In the genomic region with DNA sequence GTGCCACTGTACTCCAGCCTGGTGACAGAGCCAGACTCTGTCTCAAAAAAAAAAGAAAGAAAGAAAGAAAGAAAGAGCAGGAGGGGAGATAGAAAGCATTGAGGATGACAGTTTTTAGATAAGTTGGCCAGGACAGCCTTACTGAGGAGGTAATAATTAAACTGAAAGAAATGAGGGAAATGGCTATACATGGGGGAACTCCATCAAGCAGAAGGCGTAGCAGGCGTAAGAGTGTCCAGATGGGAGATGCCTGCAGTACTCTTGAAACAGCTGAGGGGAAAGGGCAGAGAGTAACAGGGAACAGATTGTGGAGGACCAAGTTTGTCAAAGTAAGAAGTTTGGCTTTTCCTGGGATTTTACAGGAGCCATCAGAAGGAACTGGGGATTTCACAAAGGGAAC, we compare ENCODE assay signal across 26 cellular contexts. TPM values are rescaled to one million over a fixed set of nuclear protein-coding genes. Genes with fewer than 3 reads are reported as not detected.
DNase-seq lines count a peak whose midpoint lies in the region; ATAC-seq, FAIRE-seq and TF ChIP-seq lines count a peak whose summit lies in the region.
"Had no signal": no experiment of that assay in that cellular context is flagged by ENCODE, and none has a peak within 500 bp of the region (broad histone marks: within the 10 kb centered on the region; RNA-seq: fewer than 3 reads in every experiment).

No MANE protein-coding gene starts in this region.

- H3K9me2 ChIP-seq in Karpas-422 (replicated peaks; ENCODE audit: insufficient read depth, low read length): no peaks in the 10 kb centered on the region

- no peaks in the 10 kb centered on the region for H3K9me3 Mint-ChIP-seq in stimulated activated memory B cell treated with anti-CD40 and anti-IgM and Interleukin-4, amounts not matched to agents 10 μg/mL and 1 μg/mL and 100 μg/mL, for 72 hours
- H3K9me3 Mint-ChIP-seq: activated CD4-positive, alpha-beta T cell treated with anti-CD3 and anti-CD28 coated beads, Interleukin-2, amount 10 ng/mL, durations not matched to agents 7 days and 5 days; natural killer cell treated with Interleukin-12 subunit alpha and Interleukin-12 subunit beta and Interleukin-15 and Interleukin-18, amount 100 ng/mL, for 72 hours; T-helper 2 cell treated with Interferon-gamma antibody and Interleukin-4, amounts not matched to agents 5 μg/mL and 100 μg/mL, for 36 hours had no signal

- H3K4me1 Mint-ChIP-seq in stimulated activated memory B cell treated with anti-CD40 and anti-IgM and Interleukin-4, amounts not matched to agents 10 μg/mL and 1 μg/mL and 100 μg/mL, for 72 hours: peaks cover 15% of the 10 kb centered on the region
- H3K4me1 Mint-ChIP-seq: activated CD4-positive, alpha-beta T cell treated with anti-CD3 and anti-CD28 coated beads, Interleukin-2, amount 10 ng/mL, durations not matched to agents 7 days and 5 days had no signal

- H3K4me1 ChIP-seq in Karpas-422 (ENCODE audit: low read length) (peaks cover 17% of the 10 kb centered on the region), testis (no peaks in the 10 kb centered on the region)
- H3K4me1 ChIP-seq: gastrocnemius medialis, right atrium auricular region, uterus had no signal

- H3K27me3 ChIP-seq in Karpas-422 (ENCODE audit: low read length) (no peaks in the 10 kb centered on the region), testis (no peaks in the 10 kb centered on the region)
- H3K27me3 ChIP-seq: cardiac muscle cell, gastrocnemius medialis, right atrium auricular region, uterus had no signal

- 85 to 95% methylated on average over 2 of the region's 2 CpGs for WGBS in testis, 2 donors

- H3K36me3 Mint-ChIP-seq in stimulated activated memory B cell treated with anti-CD40 and anti-IgM and Interleukin-4, amounts not matched to agents 10 μg/mL and 1 μg/mL and 100 μg/mL, for 72 hours: no peaks in the 10 kb centered on the region
- H3K36me3 Mint-ChIP-seq: activated CD8-positive, alpha-beta memory T cell treated with anti-CD3 and anti-CD28 coated beads, Interleukin-2, amount 10 ng/mL, durations not matched to agents 7 days and 5 days; natural killer cell treated with Interleukin-12 subunit alpha and Interleukin-12 subunit beta and Interleukin-15 and Interleukin-18, amount 100 ng/mL, for 72 hours had no signal

- no peak overlapping the region for H3K4me3 Mint-ChIP-seq in stimulated activated memory B cell treated with anti-CD40 and anti-IgM and Interleukin-4, amounts not matched to agents 10 μg/mL and 1 μg/mL and 100 μg/mL, for 72 hours
- H3K4me3 Mint-ChIP-seq: activated CD4-positive, alpha-beta T cell treated with anti-CD3 and anti-CD28 coated beads, Interleukin-2, amount 10 ng/mL, durations not matched to agents 7 days and 5 days; activated CD8-positive, alpha-beta memory T cell treated with anti-CD3 and anti-CD28 coated beads, Interleukin-2, amount 10 ng/mL, durations not matched to agents 7 days and 5 days; natural killer cell treated with Interleukin-12 subunit alpha and Interleukin-12 subunit beta and Interleukin-15 and Interleukin-18, amount 100 ng/mL, for 72 hours; T-helper 2 cell treated with Interferon-gamma antibody and Interleukin-4, amounts not matched to agents 5 μg/mL and 100 μg/mL, for 36 hours had no signal

- H4K20me1 ChIP-seq in Karpas-422 (ENCODE audit: insufficient read depth, low read depth, low read length): no peaks in the 10 kb centered on the region

- intact Hi-C loops in testis (cut with DNase I; ENCODE audit: low total_unique reads): no loop called here

- no peak overlapping the region for H2AFZ ChIP-seq in Karpas-422 (ENCODE audit: low read length)

- peaks cover 26% of the 10 kb centered on the region for H3K27me3 Mint-ChIP-seq in stimulated activated memory B cell treated with anti-CD40 and anti-IgM and Interleukin-4, amounts not matched to agents 10 μg/mL and 1 μg/mL and 100 μg/mL, for 72 hours

- H3K36me3 ChIP-seq in Karpas-422 (ENCODE audit: insufficient read depth, low read length) (no peaks in the 10 kb centered on the region), testis (ENCODE audit: low read depth, missing control alignments) (no peaks in the 10 kb centered on the region)
- H3K36me3 ChIP-seq: cardiac muscle cell, gastrocnemius medialis, right atrium auricular region, uterus, WERI-Rb-1 had no signal

- no peak for TF ChIP-seq POLR2A in testis (IDR thresholded peaks at IDR 0.05)

- FAIRE-seq in RCC 7860 (lab: Jason Lieb, UNC): no peak

- no peaks in the 10 kb centered on the region for H3K9me3 ChIP-seq in Karpas-422 (ENCODE audit: low read length)
- no peaks in the 10 kb centered on the region for H3K9me3 ChIP-seq in testis
- H3K9me3 ChIP-seq: Caco-2, gastrocnemius medialis, right atrium auricular region, uterus had no signal

- no peak overlapping the region for H3K4me2 ChIP-seq in Karpas-422 (ENCODE audit: low read depth, low read length, poor library complexity, severe bottlenecking)

- no peak overlapping the region for H3K27ac ChIP-seq in Karpas-422 (ENCODE audit: low read length)
- H3K27ac ChIP-seq in testis: no peak overlapping the region
- H3K27ac ChIP-seq: cardiac muscle cell, gastrocnemius medialis, right atrium auricular region, uterus, WERI-Rb-1 had no signal

- no peak overlapping the region for H3K9ac ChIP-seq in Karpas-422 (ENCODE audit: low read length)

- no peaks in the 10 kb centered on the region for H3K79me2 ChIP-seq in Karpas-422 (ENCODE audit: low read length)

- DNase-seq in Karpas-422 (peak; percentile 39), HUDEP-2 (lab: John Stamatoyannopoulos, UW; ENCODE audit: unreplicated experiment in 76 of 76) (no peak), testis (no peak), RCC 7860 (ENCODE audit: low spot score) (no peak)
- DNase-seq: activated CD4-positive, alpha-beta T cell treated with anti-CD3 and anti-CD28 coated beads, Interleukin-2, amount 10 ng/mL, durations not matched to agents 7 days and 5 days; activated CD8-positive, alpha-beta memory T cell treated with anti-CD3 and anti-CD28 coated beads, Interleukin-2, amount 10 ng/mL, durations not matched to agents 7 days and 5 days; activated naive CD4-positive, alpha-beta T cell treated with anti-CD3 and anti-CD28 coated beads, Interleukin-2, amount 50 U/mL, for 16 hours; anterior cingulate cortex; C1 segment of cervical spinal cord; gastrocnemius medialis; hypothalamus; NCI-H1105; NCI-H2029; OCI-M1; uterus; WERI-Rb-1 had no signal

- no peak overlapping the region for H3K4me3 ChIP-seq in Karpas-422 (ENCODE audit: low read length)
- no peak overlapping the region for H3K4me3 ChIP-seq in testis
- H3K4me3 ChIP-seq: cardiac muscle cell, gastrocnemius medialis, right atrium auricular region, uterus had no signal

- ATAC-seq in GM19023 (IDR thresholded peaks at IDR 0.05; ENCODE audit: unreplicated experiment): peak; percentile 46
- peak; percentile 66 for ATAC-seq in HG02588 (IDR thresholded peaks at IDR 0.05; ENCODE audit: unreplicated experiment)
- no peak for ATAC-seq in stimulated activated memory B cell treated with anti-CD40 and anti-IgM and Interleukin-4, amounts not matched to agents 10 μg/mL and 1 μg/mL and 100 μg/mL, for 72 hours
- ATAC-seq: activated CD8-positive, alpha-beta memory T cell treated with anti-CD3 and anti-CD28 coated beads, Interleukin-2, amount 10 ng/mL, durations not matched to agents 7 days and 5 days; gastrocnemius medialis; HCT116; natural killer cell treated with Interleukin-12 subunit alpha and Interleukin-12 subunit beta and Interleukin-15 and Interleukin-18, amount 100 ng/mL, for 72 hours; SK-N-SH treated with all-trans-retinoic acid at 6 μM for 48 hours had no signal

- H3K27ac Mint-ChIP-seq in stimulated activated memory B cell treated with anti-CD40 and anti-IgM and Interleukin-4, amounts not matched to agents 10 μg/mL and 1 μg/mL and 100 μg/mL, for 72 hours: peak overlapping the region; percentile 0
- H3K27ac Mint-ChIP-seq: activated CD4-positive, alpha-beta T cell treated with anti-CD3 and anti-CD28 coated beads, Interleukin-2, amount 10 ng/mL, durations not matched to agents 7 days and 5 days; activated CD8-positive, alpha-beta memory T cell treated with anti-CD3 and anti-CD28 coated beads, Interleukin-2, amount 10 ng/mL, durations not matched to agents 7 days and 5 days; natural killer cell treated with Interleukin-12 subunit alpha and Interleukin-12 subunit beta and Interleukin-15 and Interleukin-18, amount 100 ng/mL, for 72 hours; T-helper 2 cell treated with Interferon-gamma antibody and Interleukin-4, amounts not matched to agents 5 μg/mL and 100 μg/mL, for 36 hours had no signal

- TF ChIP-seq CTCF in testis (IDR thresholded peaks at IDR 0.05): no peak

RNA-seq across cellular contexts. Expression of gene HMGCS1, which starts 57.5 kb away (rescaled TPM):
- total RNA-seq in Karpas-422 (2014; rRNA removed; shearing (Covaris generic); ENCODE audit: low replicate concordance): 131 and 184 TPM in 2 replicates
- total RNA-seq in testis: 10 to 100 TPM; 27.2 to 42.9 TPM
- polyA plus RNA-seq in testis (ENCODE audit: insufficient read depth, low read depth, low replicate concordance): 47.5 TPM
